Comparison of ENCODE assay signal across 1 cellular context in genomic region chr9:127862075-127863011, GRCh38.
TF ChIP-seq lines count a peak whose summit lies in the region.

No MANE protein-coding gene starts in this region.

TF ChIP-seq in K562, 482 proteins besides CTCF, POLR2A, EP300 and RAD21 (continued from another document):
- TF ChIP-seq, protein P1, sequence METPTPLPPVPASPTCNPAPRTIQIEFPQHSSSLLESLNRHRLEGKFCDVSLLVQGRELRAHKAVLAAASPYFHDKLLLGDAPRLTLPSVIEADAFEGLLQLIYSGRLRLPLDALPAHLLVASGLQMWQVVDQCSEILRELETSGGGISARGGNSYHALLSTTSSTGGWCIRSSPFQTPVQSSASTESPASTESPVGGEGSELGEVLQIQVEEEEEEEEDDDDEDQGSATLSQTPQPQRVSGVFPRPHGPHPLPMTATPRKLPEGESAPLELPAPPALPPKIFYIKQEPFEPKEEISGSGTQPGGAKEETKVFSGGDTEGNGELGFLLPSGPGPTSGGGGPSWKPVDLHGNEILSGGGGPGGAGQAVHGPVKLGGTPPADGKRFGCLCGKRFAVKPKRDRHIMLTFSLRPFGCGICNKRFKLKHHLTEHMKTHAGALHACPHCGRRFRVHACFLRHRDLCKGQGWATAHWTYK (CRISPR knock-in tag; IDR thresholded peaks at IDR 0.05): 0 out of 2 replicates have a peak, but pooled peaks have one; percentile 21
- TF ChIP-seq ZSCAN29 (IDR thresholded peaks at IDR 0.05) (no peak), MNT (conservative IDR thresholded peaks at IDR 0.05) (no peak), CHD7 (IDR thresholded peaks at IDR 0.05; ENCODE audit: low read depth, low read length) (no peak), RBM39 (optimal IDR thresholded peaks at IDR 0.05; ENCODE audit: low read depth, low read length) (no peak), MCM3 (IDR thresholded peaks at IDR 0.05) (no peak), ARID2 (IDR thresholded peaks at IDR 0.05) (no peak), ZNF197 (CRISPR knock-in tag; IDR thresholded peaks at IDR 0.05; ENCODE audit: low read depth) (no peak), ZKSCAN3 (CRISPR knock-in tag; IDR thresholded peaks at IDR 0.05) (no peak), PTBP1 (IDR thresholded peaks at IDR 0.05; ENCODE audit: low read depth, low read length) (peak; percentile 64; the same call in 1 of the 2 replicates), ZNF263 (CRISPR knock-in tag; IDR thresholded peaks at IDR 0.05; ENCODE audit: borderline replicate concordance) (peak; percentile 98), RFX7 (CRISPR knock-in tag; IDR thresholded peaks at IDR 0.05) (no peak), ZNF274 (IDR thresholded peaks at IDR 0.05; ENCODE audit: borderline replicate concordance, low read depth, low read length) (no peak), RBFOX2 (IDR thresholded peaks at IDR 0.05; ENCODE audit: low read depth, low read length) (peak; percentile 85), THRAP3 (IDR thresholded peaks at IDR 0.05; ENCODE audit: borderline replicate concordance) (no peak), MTA2 (IDR thresholded peaks at IDR 0.05; ENCODE audit: low read depth) (peak; percentile 71), TSC22D4 (tag; IDR thresholded peaks at IDR 0.05) (no peak), ZNF696 (CRISPR knock-in tag; conservative IDR thresholded peaks at IDR 0.05) (no peak), HMG20A (CRISPR knock-in tag; conservative IDR thresholded peaks at IDR 0.05) (no peak), CBX2 (IDR thresholded peaks at IDR 0.05; ENCODE audit: insufficient read depth, low read length, poor library complexity, severe bottlenecking) (no peak), CCAR2 (IDR thresholded peaks at IDR 0.05; ENCODE audit: low read depth, low read length) (no peak), L3MBTL2 (IDR thresholded peaks at IDR 0.05) (peak; percentile 99), STAT5A (IDR thresholded peaks at IDR 0.05; ENCODE audit: borderline replicate concordance, low read length) (no peak; the same call in 1 of the 2 replicates), GABPA (tag; conservative IDR thresholded peaks at IDR 0.05; ENCODE audit: low read depth) (peak; percentile 86), U2AF1 (optimal IDR thresholded peaks at IDR 0.05; ENCODE audit: low read depth, low read length) (no peak), SRSF1 (IDR thresholded peaks at IDR 0.05; ENCODE audit: low read depth, low read length) (peak; percentile 53; the same call in 1 of the 2 replicates), ZC3H8 (IDR thresholded peaks at IDR 0.05) (no peak), MED1 (CRISPR knock-in tag; IDR thresholded peaks at IDR 0.05; ENCODE audit: borderline replicate concordance) (peak; percentile 92; the same call in 1 of the 2 replicates), ZFP30 (CRISPR knock-in tag; IDR thresholded peaks at IDR 0.05; ENCODE audit: borderline replicate concordance) (no peak), TBL1XR1 (IDR thresholded peaks at IDR 0.05; ENCODE audit: low read length in 2 of 2) (peak in 1 of 2 experiments; percentile 68; a peak in 2 of 4 replicates), ZNF76 (CRISPR knock-in tag; IDR thresholded peaks at IDR 0.05; ENCODE audit: borderline replicate concordance) (no peak), ARHGAP35 (IDR thresholded peaks at IDR 0.05; ENCODE audit: partially characterized antibody) (no peak)
- TF ChIP-seq, protein P2, sequence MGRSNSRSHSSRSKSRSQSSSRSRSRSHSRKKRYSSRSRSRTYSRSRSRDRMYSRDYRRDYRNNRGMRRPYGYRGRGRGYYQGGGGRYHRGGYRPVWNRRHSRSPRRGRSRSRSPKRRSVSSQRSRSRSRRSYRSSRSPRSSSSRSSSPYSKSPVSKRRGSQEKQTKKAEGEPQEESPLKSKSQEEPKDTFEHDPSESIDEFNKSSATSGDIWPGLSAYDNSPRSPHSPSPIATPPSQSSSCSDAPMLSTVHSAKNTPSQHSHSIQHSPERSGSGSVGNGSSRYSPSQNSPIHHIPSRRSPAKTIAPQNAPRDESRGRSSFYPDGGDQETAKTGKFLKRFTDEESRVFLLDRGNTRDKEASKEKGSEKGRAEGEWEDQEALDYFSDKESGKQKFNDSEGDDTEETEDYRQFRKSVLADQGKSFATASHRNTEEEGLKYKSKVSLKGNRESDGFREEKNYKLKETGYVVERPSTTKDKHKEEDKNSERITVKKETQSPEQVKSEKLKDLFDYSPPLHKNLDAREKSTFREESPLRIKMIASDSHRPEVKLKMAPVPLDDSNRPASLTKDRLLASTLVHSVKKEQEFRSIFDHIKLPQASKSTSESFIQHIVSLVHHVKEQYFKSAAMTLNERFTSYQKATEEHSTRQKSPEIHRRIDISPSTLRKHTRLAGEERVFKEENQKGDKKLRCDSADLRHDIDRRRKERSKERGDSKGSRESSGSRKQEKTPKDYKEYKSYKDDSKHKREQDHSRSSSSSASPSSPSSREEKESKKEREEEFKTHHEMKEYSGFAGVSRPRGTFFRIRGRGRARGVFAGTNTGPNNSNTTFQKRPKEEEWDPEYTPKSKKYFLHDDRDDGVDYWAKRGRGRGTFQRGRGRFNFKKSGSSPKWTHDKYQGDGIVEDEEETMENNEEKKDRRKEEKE (IDR thresholded peaks at IDR 0.05; ENCODE audit: borderline replicate concordance in 1 of 2, control insufficient read depth in 1 of 2, low read depth in 2 of 2, low read length in 1 of 2): no peak
- TF ChIP-seq, protein P3, sequence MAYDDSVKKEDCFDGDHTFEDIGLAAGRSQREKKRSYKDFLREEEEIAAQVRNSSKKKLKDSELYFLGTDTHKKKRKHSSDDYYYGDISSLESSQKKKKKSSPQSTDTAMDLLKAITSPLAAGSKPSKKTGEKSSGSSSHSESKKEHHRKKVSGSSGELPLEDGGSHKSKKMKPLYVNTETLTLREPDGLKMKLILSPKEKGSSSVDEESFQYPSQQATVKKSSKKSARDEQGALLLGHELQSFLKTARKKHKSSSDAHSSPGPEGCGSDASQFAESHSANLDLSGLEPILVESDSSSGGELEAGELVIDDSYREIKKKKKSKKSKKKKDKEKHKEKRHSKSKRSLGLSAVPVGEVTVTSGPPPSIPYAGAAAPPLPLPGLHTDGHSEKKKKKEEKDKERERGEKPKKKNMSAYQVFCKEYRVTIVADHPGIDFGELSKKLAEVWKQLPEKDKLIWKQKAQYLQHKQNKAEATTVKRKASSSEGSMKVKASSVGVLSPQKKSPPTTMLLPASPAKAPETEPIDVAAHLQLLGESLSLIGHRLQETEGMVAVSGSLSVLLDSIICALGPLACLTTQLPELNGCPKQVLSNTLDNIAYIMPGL (CRISPR knock-in tag; IDR thresholded peaks at IDR 0.05): no peak
- TF ChIP-seq, protein P4, sequence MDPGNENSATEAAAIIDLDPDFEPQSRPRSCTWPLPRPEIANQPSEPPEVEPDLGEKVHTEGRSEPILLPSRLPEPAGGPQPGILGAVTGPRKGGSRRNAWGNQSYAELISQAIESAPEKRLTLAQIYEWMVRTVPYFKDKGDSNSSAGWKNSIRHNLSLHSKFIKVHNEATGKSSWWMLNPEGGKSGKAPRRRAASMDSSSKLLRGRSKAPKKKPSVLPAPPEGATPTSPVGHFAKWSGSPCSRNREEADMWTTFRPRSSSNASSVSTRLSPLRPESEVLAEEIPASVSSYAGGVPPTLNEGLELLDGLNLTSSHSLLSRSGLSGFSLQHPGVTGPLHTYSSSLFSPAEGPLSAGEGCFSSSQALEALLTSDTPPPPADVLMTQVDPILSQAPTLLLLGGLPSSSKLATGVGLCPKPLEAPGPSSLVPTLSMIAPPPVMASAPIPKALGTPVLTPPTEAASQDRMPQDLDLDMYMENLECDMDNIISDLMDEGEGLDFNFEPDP (CRISPR knock-in tag; IDR thresholded peaks at IDR 0.05): no peak
- TF ChIP-seq, protein P5, sequence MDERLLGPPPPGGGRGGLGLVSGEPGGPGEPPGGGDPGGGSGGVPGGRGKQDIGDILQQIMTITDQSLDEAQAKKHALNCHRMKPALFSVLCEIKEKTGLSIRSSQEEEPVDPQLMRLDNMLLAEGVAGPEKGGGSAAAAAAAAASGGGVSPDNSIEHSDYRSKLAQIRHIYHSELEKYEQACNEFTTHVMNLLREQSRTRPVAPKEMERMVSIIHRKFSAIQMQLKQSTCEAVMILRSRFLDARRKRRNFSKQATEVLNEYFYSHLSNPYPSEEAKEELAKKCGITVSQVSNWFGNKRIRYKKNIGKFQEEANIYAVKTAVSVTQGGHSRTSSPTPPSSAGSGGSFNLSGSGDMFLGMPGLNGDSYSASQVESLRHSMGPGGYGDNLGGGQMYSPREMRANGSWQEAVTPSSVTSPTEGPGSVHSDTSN (CRISPR knock-in tag; IDR thresholded peaks at IDR 0.05; ENCODE audit: low read depth): no peak
- TF ChIP-seq, protein P5 (tag; conservative IDR thresholded peaks at IDR 0.05; ENCODE audit: low read depth): 0 out of 2 replicates have a peak, but pooled peaks have one; percentile 47
TF ChIP-seq in K562: peak in this region for 189.
